In the genomic region with DNA sequence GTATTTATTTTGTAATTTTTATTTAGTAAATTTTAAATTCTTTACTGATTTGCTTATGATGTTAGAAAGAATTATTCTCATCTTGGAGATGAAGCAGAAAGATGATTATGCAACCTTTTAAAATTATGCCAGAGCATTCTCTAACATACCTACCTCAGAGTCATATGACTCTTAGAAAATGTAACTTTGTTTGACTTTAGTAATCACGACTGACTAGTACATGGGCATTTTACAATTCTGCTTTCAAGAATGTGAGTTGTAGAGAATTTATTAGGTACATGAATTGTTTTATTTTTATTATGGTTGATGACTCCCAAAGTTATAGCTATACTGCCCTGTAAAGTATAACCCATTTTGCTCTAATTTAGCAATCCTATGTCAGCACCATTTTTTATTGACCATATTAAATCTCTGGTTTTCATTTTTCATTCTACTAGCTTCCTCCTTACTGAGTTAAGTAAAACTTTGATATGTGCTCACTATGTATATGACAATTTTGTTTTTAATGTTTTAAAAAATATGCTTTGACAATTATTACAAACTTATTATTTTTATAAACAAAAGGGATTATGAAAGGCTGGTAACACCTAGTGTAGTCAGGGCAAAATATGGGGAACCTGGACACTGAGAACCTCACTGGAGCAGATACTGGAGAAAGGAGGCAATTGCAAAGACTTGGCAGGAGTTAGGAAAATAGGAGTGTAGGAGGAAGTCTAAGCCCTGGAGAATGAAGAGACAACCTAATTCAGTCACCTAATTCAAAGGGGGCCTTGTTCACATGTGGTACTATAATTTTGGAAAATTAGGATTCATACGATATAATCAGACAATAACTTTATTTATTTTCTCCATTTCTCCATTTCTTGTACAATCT, we compare ENCODE assay signal across 28 cellular contexts.
"Had no signal": no experiment of that assay in that cellular context is flagged by ENCODE, and none has a peak within 500 bp of the region (broad histone marks: within the 10 kb centered on the region; RNA-seq: fewer than 3 reads in every experiment).

No MANE protein-coding gene starts in this region.

- DNase-seq: activated CD4-positive, alpha-beta T cell treated with anti-CD3 and anti-CD28 coated beads for 36 hours; activated CD4-positive, CD25-positive, alpha-beta regulatory T cell; activated CD8-positive, alpha-beta memory T cell treated with anti-CD3 and anti-CD28 coated beads, Interleukin-2, amount 10 ng/mL, durations not matched to agents 7 days and 5 days; activated CD8-positive, alpha-beta T cell treated with anti-CD3 and anti-CD28 coated beads, Interleukin-2, amount 10 ng/mL, durations not matched to agents 7 days and 5 days; activated naive CD8-positive, alpha-beta T cell treated with anti-CD3 and anti-CD28 coated beads, Interleukin-2, amount 50 U/mL, for 24 hours; activated T-cell treated with anti-CD3 and anti-CD28 coated beads, Interleukin-2, amount 50 U/mL, for 48 hours; anterior cingulate cortex; endodermal cell; foreskin melanocyte; glutamatergic neuron; midbrain; ovary; retina; stimulated activated CD4-positive, alpha-beta T cell treated with anti-CD3 and anti-CD28 coated beads, Interleukin-1b, Interleukin-23, amount 100 ng/mL, for 48 hours; stimulated activated naive B cell treated with anti-CD40 and anti-IgM and Interleukin-4, amounts not matched to agents 10 μg/mL and 1 μg/mL and 100 μg/mL, for 72 hours; stomach; T-helper 1 cell; thyroid gland; upper lobe of right lung had no signal

- H3K9me3 ChIP-seq: esophagus muscularis mucosa, ovary, prostate gland, stomach, thyroid gland, upper lobe of right lung had no signal

- H3K27ac ChIP-seq: esophagus muscularis mucosa, ovary, prostate gland, stomach, thyroid gland, upper lobe of right lung had no signal

- H3K27ac Mint-ChIP-seq: activated CD4-positive, alpha-beta T cell treated with anti-CD3 and anti-CD28 coated beads for 36 hours; activated CD8-positive, alpha-beta memory T cell treated with anti-CD3 and anti-CD28 coated beads, Interleukin-2, amount 10 ng/mL, durations not matched to agents 7 days and 5 days; activated CD8-positive, alpha-beta T cell treated with anti-CD3 and anti-CD28 coated beads, Interleukin-2, amount 10 ng/mL, durations not matched to agents 7 days and 5 days; activated naive CD4-positive, alpha-beta T cell treated with anti-CD3 and anti-CD28 coated beads, Interleukin-2, amount 50 U/mL, for 24 hours; activated naive CD8-positive, alpha-beta T cell treated with anti-CD3 and anti-CD28 coated beads, Interleukin-2, amount 50 U/mL, for 24 hours; activated T-helper 2 cell treated with anti-CD3 and anti-CD28 coated beads, Interferon-gamma antibody, Interleukin-2, Interleukin-4, amounts not matched to agents 10 μg/mL and 5 μg/mL and 100 μg/mL, durations not matched to agents 14 hours and 24 hours and 36 hours; dendritic cell treated with granulocyte-macrophage colony-stimulating factor and Interleukin-4, amounts not matched to agents 40 ng/mL and 50 ng/mL, for 4 days; endodermal cell; natural killer cell treated with Interleukin-12 subunit alpha and Interleukin-12 subunit beta and Interleukin-15 and Interleukin-18, amount 100 ng/mL, for 72 hours; stimulated activated naive B cell treated with anti-CD40 and anti-IgM and Interleukin-4, amounts not matched to agents 10 μg/mL and 1 μg/mL and 100 μg/mL, for 72 hours; T-helper 2 cell treated with Interferon-gamma antibody and Interleukin-4, amounts not matched to agents 5 μg/mL and 100 μg/mL, for 36 hours had no signal

- H3K4me3 ChIP-seq: esophagus muscularis mucosa, ovary, prostate gland, smooth muscle cell, stomach, thyroid gland, upper lobe of right lung had no signal

- H3K36me3 ChIP-seq: esophagus muscularis mucosa, ovary, prostate gland, stomach, thyroid gland, upper lobe of right lung had no signal

- H3K36me3 Mint-ChIP-seq: activated CD8-positive, alpha-beta memory T cell treated with anti-CD3 and anti-CD28 coated beads, Interleukin-2, amount 10 ng/mL, durations not matched to agents 7 days and 5 days; activated naive CD4-positive, alpha-beta T cell treated with anti-CD3 and anti-CD28 coated beads, Interleukin-2, amount 50 U/mL, for 24 hours; natural killer cell treated with Interleukin-12 subunit alpha and Interleukin-12 subunit beta and Interleukin-15 and Interleukin-18, amount 100 ng/mL, for 72 hours; stimulated activated naive B cell treated with anti-CD40 and anti-IgM and Interleukin-4, amounts not matched to agents 10 μg/mL and 1 μg/mL and 100 μg/mL, for 72 hours had no signal

- H3K9me3 Mint-ChIP-seq: activated naive CD4-positive, alpha-beta T cell treated with anti-CD3 and anti-CD28 coated beads, Interleukin-2, amount 50 U/mL, for 24 hours; activated naive CD8-positive, alpha-beta T cell treated with anti-CD3 and anti-CD28 coated beads, Interleukin-2, amount 50 U/mL, for 24 hours; activated T-helper 2 cell treated with anti-CD3 and anti-CD28 coated beads, Interferon-gamma antibody, Interleukin-2, Interleukin-4, amounts not matched to agents 10 μg/mL and 5 μg/mL and 100 μg/mL, durations not matched to agents 14 hours and 24 hours and 36 hours; dendritic cell treated with granulocyte-macrophage colony-stimulating factor and Interleukin-4, amounts not matched to agents 40 ng/mL and 50 ng/mL, for 4 days; endodermal cell; natural killer cell treated with Interleukin-12 subunit alpha and Interleukin-12 subunit beta and Interleukin-15 and Interleukin-18, amount 100 ng/mL, for 72 hours; T-helper 2 cell treated with Interferon-gamma antibody and Interleukin-4, amounts not matched to agents 5 μg/mL and 100 μg/mL, for 36 hours had no signal

- H3K4me1 ChIP-seq: esophagus muscularis mucosa, prostate gland, stomach, thyroid gland, upper lobe of right lung had no signal

- H3K4me1 Mint-ChIP-seq: activated CD4-positive, alpha-beta T cell treated with anti-CD3 and anti-CD28 coated beads for 36 hours; activated CD8-positive, alpha-beta memory T cell treated with anti-CD3 and anti-CD28 coated beads, Interleukin-2, amount 10 ng/mL, durations not matched to agents 7 days and 5 days; activated naive CD4-positive, alpha-beta T cell treated with anti-CD3 and anti-CD28 coated beads, Interleukin-2, amount 50 U/mL, for 24 hours; activated naive CD8-positive, alpha-beta T cell treated with anti-CD3 and anti-CD28 coated beads, Interleukin-2, amount 50 U/mL, for 24 hours; stimulated activated naive B cell treated with anti-CD40 and anti-IgM and Interleukin-4, amounts not matched to agents 10 μg/mL and 1 μg/mL and 100 μg/mL, for 72 hours had no signal

- ATAC-seq: activated CD4-positive, alpha-beta T cell treated with anti-CD3 and anti-CD28 coated beads for 36 hours; activated CD8-positive, alpha-beta memory T cell treated with anti-CD3 and anti-CD28 coated beads, Interleukin-2, amount 10 ng/mL, durations not matched to agents 7 days and 5 days; activated CD8-positive, alpha-beta T cell treated with anti-CD3 and anti-CD28 coated beads, Interleukin-2, amount 10 ng/mL, durations not matched to agents 7 days and 5 days; activated naive CD8-positive, alpha-beta T cell treated with anti-CD3 and anti-CD28 coated beads, Interleukin-2, amount 50 U/mL, for 24 hours; natural killer cell treated with Interleukin-12 subunit alpha and Interleukin-12 subunit beta and Interleukin-15 and Interleukin-18, amount 100 ng/mL, for 72 hours; sciatic nerve; stimulated activated naive B cell treated with anti-CD40 and anti-IgM and Interleukin-4, amounts not matched to agents 10 μg/mL and 1 μg/mL and 100 μg/mL, for 72 hours; upper lobe of right lung had no signal

- H3K4me3 Mint-ChIP-seq: activated CD4-positive, alpha-beta T cell treated with anti-CD3 and anti-CD28 coated beads for 36 hours; activated CD8-positive, alpha-beta memory T cell treated with anti-CD3 and anti-CD28 coated beads, Interleukin-2, amount 10 ng/mL, durations not matched to agents 7 days and 5 days; activated CD8-positive, alpha-beta T cell treated with anti-CD3 and anti-CD28 coated beads, Interleukin-2, amount 10 ng/mL, durations not matched to agents 7 days and 5 days; activated naive CD4-positive, alpha-beta T cell treated with anti-CD3 and anti-CD28 coated beads, Interleukin-2, amount 50 U/mL, for 24 hours; activated naive CD8-positive, alpha-beta T cell treated with anti-CD3 and anti-CD28 coated beads, Interleukin-2, amount 50 U/mL, for 24 hours; dendritic cell treated with granulocyte-macrophage colony-stimulating factor and Interleukin-4, amounts not matched to agents 40 ng/mL and 50 ng/mL, for 4 days; endodermal cell; natural killer cell treated with Interleukin-12 subunit alpha and Interleukin-12 subunit beta and Interleukin-15 and Interleukin-18, amount 100 ng/mL, for 72 hours; stimulated activated naive B cell treated with anti-CD40 and anti-IgM and Interleukin-4, amounts not matched to agents 10 μg/mL and 1 μg/mL and 100 μg/mL, for 72 hours; T-helper 2 cell treated with Interferon-gamma antibody and Interleukin-4, amounts not matched to agents 5 μg/mL and 100 μg/mL, for 36 hours had no signal

- H3K27me3 ChIP-seq: esophagus muscularis mucosa, ovary, stomach, thyroid gland, upper lobe of right lung had no signal
